In genomic region chr11:123437236-123437979, GRCh38 we compare ENCODE assay signal across 1 cellular context.
TF ChIP-seq lines count a peak whose summit lies in the region.

No MANE protein-coding gene starts in this region.

TF ChIP-seq in H1, 55 proteins besides CTCF, POLR2A, EP300 and RAD21:
- no peak for TF ChIP-seq SIRT6 (IDR thresholded peaks at IDR 0.05; ENCODE audit: low read length)
